ENCODE assay signal across 12 cellular contexts in the genomic region with DNA sequence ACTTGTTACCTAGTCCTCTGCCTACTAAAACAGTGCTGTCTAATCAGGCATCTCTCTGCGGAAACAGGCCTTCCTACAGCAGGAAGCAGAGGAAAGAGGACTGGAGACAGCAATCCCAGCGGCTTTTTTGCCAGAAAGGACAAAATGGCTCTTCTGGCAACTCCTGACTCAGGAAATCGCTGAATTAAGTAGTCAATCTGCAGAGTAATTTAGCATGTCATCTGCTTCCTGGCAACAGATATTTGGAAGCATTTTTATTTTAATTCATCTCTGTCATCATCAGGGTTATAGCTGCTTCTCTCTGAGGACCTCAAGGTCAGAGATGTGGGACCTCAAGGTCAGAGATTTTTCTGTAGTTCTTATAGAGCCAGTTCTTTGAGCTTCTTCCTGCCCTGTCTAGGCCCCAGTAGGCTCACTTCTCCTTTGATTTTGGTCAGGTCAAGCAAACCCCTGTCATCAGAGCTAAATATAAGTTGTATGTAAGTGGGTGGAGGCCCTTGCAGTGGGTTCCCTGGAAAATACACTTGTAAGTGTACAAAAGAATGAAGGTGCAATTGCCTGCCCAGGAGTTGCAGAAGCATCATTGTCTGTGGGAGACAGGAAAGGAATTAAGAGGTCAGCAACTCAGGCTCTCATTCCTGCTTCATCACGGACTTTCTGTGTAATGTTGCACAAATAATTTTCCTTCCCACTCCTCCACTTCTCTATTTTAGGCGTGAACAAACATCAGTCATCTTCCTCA.
A peak's percentile ranks its signal among the peaks of the same experiment; 100 is the strongest.
DNase-seq lines count a peak whose midpoint lies in the region; ATAC-seq, FAIRE-seq and TF ChIP-seq lines count a peak whose summit lies in the region.
"Had no signal": no experiment of that assay in that cellular context is flagged by ENCODE, and none has a peak within 500 bp of the region (broad histone marks: within the 10 kb centered on the region; RNA-seq: fewer than 3 reads in every experiment).

No MANE protein-coding gene starts in this region.

- intact Hi-C loops in HepG2 (cut with micrococcal nuclease; ENCODE audit: unreplicated experiment) (no loop called here), aorta (cut with DNase I) (no loop called here)

- H3K4me1 Mint-ChIP-seq in T-helper 2 cell treated with Interferon-gamma antibody and Interleukin-4, amounts not matched to agents 5 μg/mL and 100 μg/mL, for 36 hours (ENCODE audit: low read depth), result no peaks in the 10 kb centered on the region
- H3K4me1 Mint-ChIP-seq in natural killer cell treated with Interleukin-12 subunit alpha and Interleukin-12 subunit beta and Interleukin-15 and Interleukin-18, amount 100 ng/mL, for 72 hours (ENCODE audit: low read depth in 2 of 2), result no peaks in the 10 kb centered on the region
- H3K4me1 Mint-ChIP-seq: activated naive CD8-positive, alpha-beta T cell treated with anti-CD3 and anti-CD28 coated beads, Interleukin-2, amount 10 ng/mL, durations not matched to agents 7 days and 5 days had no signal

- no peaks in the 10 kb centered on the region; the same call in 1 of the 2 replicates for H4K20me1 ChIP-seq in HepG2 (ENCODE audit: insufficient read depth, low read length)

- TF ChIP-seq EP300 in HepG2 (IDR thresholded peaks at IDR 0.05; ENCODE audit: low read depth in 2 of 2, low read length in 2 of 2) (no peak), HepG2 (CRISPR knock-in tag; IDR thresholded peaks at IDR 0.05; ENCODE audit: borderline replicate concordance) (no peak)

- H3K36me3 ChIP-seq in liver (ENCODE audit: control insufficient read depth in 4 of 4, insufficient read depth in 3 of 4, low read depth in 1 of 4, low read length in 3 of 4) (no peaks in the 10 kb centered on the region), HepG2 (replicated peaks in 1 of 2; ENCODE audit: control insufficient read depth in 1 of 2, insufficient read depth in 2 of 2, low read length in 2 of 2) (no peaks in the 10 kb centered on the region), neutrophil (no peaks in the 10 kb centered on the region), aorta (ENCODE audit: control insufficient read depth in 1 of 2, insufficient read depth in 2 of 2, low read length in 1 of 2) (no peaks in the 10 kb centered on the region)

- TF ChIP-seq RAD21 in liver (IDR thresholded peaks at IDR 0.05) (peak in 1 of 2 donors; percentile 35), HepG2 (CRISPR knock-in tag; IDR thresholded peaks at IDR 0.05) (no peak)

- H3K4me3 ChIP-seq in liver (ENCODE audit: low read depth in 1 of 3, low read length in 3 of 3) (no peak overlapping the region), HepG2 (replicated peaks in 1 of 3; ENCODE audit: insufficient read depth in 1 of 3, low read depth in 2 of 3, low read length in 3 of 3) (no peak overlapping the region), fibroblast of pulmonary artery (replicated peaks; ENCODE audit: low read depth, low read length) (no peak overlapping the region), neutrophil (ENCODE audit: low read depth in 1 of 2, low read length in 1 of 2) (peak overlapping the region in 1 of 2 experiments; percentile 13), aorta (ENCODE audit: low read length in 2 of 2) (no peak overlapping the region)

- ATAC-seq in HepG2 (no peak), aorta (ENCODE audit: low FRiP score) (peak; percentile 63), HG03108 (IDR thresholded peaks at IDR 0.05; ENCODE audit: unreplicated experiment) (no peak)
- no peak for ATAC-seq in natural killer cell treated with Interleukin-12 subunit alpha and Interleukin-12 subunit beta and Interleukin-15 and Interleukin-18, amount 100 ng/mL, for 72 hours

- WGBS in liver, result 65% methylated on average over 5 of the region's 5 CpGs
- 28% methylated on average over 5 of the region's 5 CpGs for WGBS in HepG2 (ENCODE audit: low lambda C conversion rate)
- 24 to 28% methylated on average over 5 of the region's 5 CpGs for WGBS in aorta, 2 donors

- no peak overlapping the region for H2AFZ ChIP-seq in HepG2 (ENCODE audit: low read length)

- in situ Hi-C loops in HepG2 (cut with HindIII; ENCODE audit: extremely low pct_ligation_motif_present, low pct_unique_long_range_greater_than_20kb), result no loop called here

- H3K27ac ChIP-seq in liver (ENCODE audit: low read depth in 1 of 2, low read length in 2 of 2) (peak overlapping the region; percentile 19 to 31), HepG2 (ENCODE audit: extremely low read length, insufficient read depth, low read length) (no peak overlapping the region), neutrophil (peak overlapping the region; percentile 84), aorta (ENCODE audit: low read depth in 1 of 2, low read length in 2 of 2) (no peak overlapping the region)

- DNase-seq in HepG2 (ENCODE audit: low spot score) (no peak), fibroblast of pulmonary artery (ENCODE audit: low read depth) (peak; percentile 44), aorta (no peak)
- DNase-seq in T-helper 2 cell treated with Interferon-gamma antibody and Interleukin-4, amounts not matched to agents 5 μg/mL and 100 μg/mL, for 36 hours (ENCODE audit: low spot score), result no peak
- DNase-seq in natural killer cell treated with Interleukin-12 subunit alpha and Interleukin-12 subunit beta and Interleukin-15 and Interleukin-18, amount 100 ng/mL, for 72 hours (ENCODE audit: low spot score), result no peak
- DNase-seq: ACHN; activated CD4-positive, alpha-beta T cell treated with anti-CD3 and anti-CD28 coated beads, Interleukin-2, amount 50 U/mL, for 1 hour; activated naive CD8-positive, alpha-beta T cell treated with anti-CD3 and anti-CD28 coated beads, Interleukin-2, amount 10 ng/mL, durations not matched to agents 7 days and 5 days; NCI-H2029 had no signal

- no TSS peak for BruUV-seq in HepG2 (replicated peaks; lab: Mats Ljungman, UMichigan)

- TF ChIP-seq CTCF in liver (IDR thresholded peaks at IDR 0.05; ENCODE audit: low read depth, low read length, missing input control), result no peak
- no peak for TF ChIP-seq CTCF in HepG2 (CRISPR knock-in tag; IDR thresholded peaks at IDR 0.05)
- no peak for TF ChIP-seq CTCF in fibroblast of pulmonary artery (IDR thresholded peaks at IDR 0.05; ENCODE audit: low read length, missing control alignments)
- no peak for TF ChIP-seq CTCF in neutrophil (IDR thresholded peaks at IDR 0.05)

- H3K4me1 ChIP-seq in liver (ENCODE audit: control insufficient read depth in 4 of 4, insufficient read depth in 4 of 4, low read length in 3 of 4) (no peaks in the 10 kb centered on the region), HepG2 (ENCODE audit: insufficient read depth, low read length) (no peaks in the 10 kb centered on the region), neutrophil (ENCODE audit: control insufficient read depth in 1 of 2, insufficient read depth in 1 of 2, low read depth in 1 of 2, low read length in 1 of 2) (peaks cover 45 to 51% of the 10 kb centered on the region in 2 experiments), aorta (ENCODE audit: control insufficient read depth in 1 of 2, insufficient read depth in 2 of 2, low read length in 2 of 2) (peaks cover 1 to 6% of the 10 kb centered on the region in 2 donors)

- POLR2A ChIA-PET in HepG2 (lab: Yijun Ruan, JAX), result no interaction called here

- no peaks in the 10 kb centered on the region for H3K36me3 Mint-ChIP-seq in T-helper 2 cell treated with Interferon-gamma antibody and Interleukin-4, amounts not matched to agents 5 μg/mL and 100 μg/mL, for 36 hours (ENCODE audit: low read depth)
- H3K36me3 Mint-ChIP-seq in natural killer cell treated with Interleukin-12 subunit alpha and Interleukin-12 subunit beta and Interleukin-15 and Interleukin-18, amount 100 ng/mL, for 72 hours, result no peaks in the 10 kb centered on the region
- H3K36me3 Mint-ChIP-seq: activated naive CD8-positive, alpha-beta T cell treated with anti-CD3 and anti-CD28 coated beads, Interleukin-2, amount 10 ng/mL, durations not matched to agents 7 days and 5 days had no signal

- TF ChIP-seq POLR2A in HepG2 (IDR thresholded peaks at IDR 0.05; ENCODE audit: insufficient read depth in 1 of 2, low read depth in 2 of 2, low read length in 2 of 2), result no peak

- no peaks in the 10 kb centered on the region for H3K9me3 Mint-ChIP-seq in T-helper 2 cell treated with Interferon-gamma antibody and Interleukin-4, amounts not matched to agents 5 μg/mL and 100 μg/mL, for 36 hours
- H3K9me3 Mint-ChIP-seq in natural killer cell treated with Interleukin-12 subunit alpha and Interleukin-12 subunit beta and Interleukin-15 and Interleukin-18, amount 100 ng/mL, for 72 hours, result no peaks in the 10 kb centered on the region
- H3K9me3 Mint-ChIP-seq: activated naive CD8-positive, alpha-beta T cell treated with anti-CD3 and anti-CD28 coated beads, Interleukin-2, amount 10 ng/mL, durations not matched to agents 7 days and 5 days had no signal

- peaks cover 7% of the 10 kb centered on the region for H3K27me3 Mint-ChIP-seq in T-helper 2 cell treated with Interferon-gamma antibody and Interleukin-4, amounts not matched to agents 5 μg/mL and 100 μg/mL, for 36 hours (ENCODE audit: low read depth)
- peaks cover 4 to 16% of the 10 kb centered on the region in 2 donors for H3K27me3 Mint-ChIP-seq in natural killer cell treated with Interleukin-12 subunit alpha and Interleukin-12 subunit beta and Interleukin-15 and Interleukin-18, amount 100 ng/mL, for 72 hours

- H3K79me2 ChIP-seq in HepG2 (ENCODE audit: insufficient read depth, low read length), result no peaks in the 10 kb centered on the region

- H3K4me2 ChIP-seq in HepG2 (ENCODE audit: low read depth, low read length), result no peak overlapping the region

- CTCF ChIA-PET in HepG2 (lab: Yijun Ruan, JAX; ENCODE audit: low intra/inter-chr PET ratio, low total read pairs), result no interaction called here

- FAIRE-seq in HepG2 (lab: Jason Lieb, UNC), result no peak

- H3K27ac Mint-ChIP-seq in T-helper 2 cell treated with Interferon-gamma antibody and Interleukin-4, amounts not matched to agents 5 μg/mL and 100 μg/mL, for 36 hours, result no peak overlapping the region
- H3K27ac Mint-ChIP-seq in natural killer cell treated with Interleukin-12 subunit alpha and Interleukin-12 subunit beta and Interleukin-15 and Interleukin-18, amount 100 ng/mL, for 72 hours, result no peak overlapping the region
- H3K27ac Mint-ChIP-seq: activated naive CD8-positive, alpha-beta T cell treated with anti-CD3 and anti-CD28 coated beads, Interleukin-2, amount 10 ng/mL, durations not matched to agents 7 days and 5 days had no signal

- no peaks in the 10 kb centered on the region for H3K9me3 ChIP-seq in liver (ENCODE audit: control insufficient read depth in 4 of 4, low read length in 3 of 4)
- no peaks in the 10 kb centered on the region for H3K9me3 ChIP-seq in HepG2 (ENCODE audit: low read length)
- no peaks in the 10 kb centered on the region for H3K9me3 ChIP-seq in neutrophil
- H3K9me3 ChIP-seq in aorta (ENCODE audit: control insufficient read depth, low read length), result no peaks in the 10 kb centered on the region

- H3K4me3 Mint-ChIP-seq in T-helper 2 cell treated with Interferon-gamma antibody and Interleukin-4, amounts not matched to agents 5 μg/mL and 100 μg/mL, for 36 hours, result no peak overlapping the region
- no peak overlapping the region for H3K4me3 Mint-ChIP-seq in natural killer cell treated with Interleukin-12 subunit alpha and Interleukin-12 subunit beta and Interleukin-15 and Interleukin-18, amount 100 ng/mL, for 72 hours
- H3K4me3 Mint-ChIP-seq: activated naive CD8-positive, alpha-beta T cell treated with anti-CD3 and anti-CD28 coated beads, Interleukin-2, amount 10 ng/mL, durations not matched to agents 7 days and 5 days had no signal

- no peak overlapping the region for H3K9ac ChIP-seq in liver (ENCODE audit: low read depth in 1 of 2, low read length in 2 of 2)
- no peak overlapping the region for H3K9ac ChIP-seq in HepG2 (ENCODE audit: insufficient read depth, low read depth, low read length)

- H3K27me3 ChIP-seq in liver (ENCODE audit: control insufficient read depth in 4 of 4, insufficient read depth in 4 of 4, low read length in 3 of 4), result no peaks in the 10 kb centered on the region
- no peaks in the 10 kb centered on the region for H3K27me3 ChIP-seq in HepG2 (ENCODE audit: control insufficient read depth in 1 of 2, insufficient read depth in 2 of 2, low read length in 2 of 2)
- no peaks in the 10 kb centered on the region for H3K27me3 ChIP-seq in neutrophil
- no peaks in the 10 kb centered on the region for H3K27me3 ChIP-seq in aorta (ENCODE audit: control insufficient read depth in 1 of 2, insufficient read depth in 2 of 2, low read length in 1 of 2)

Comparison
In these comparisons a context has a peak if more than half of its experiments do, and no peak if none do; other contexts are left out.
1. H3K27ac ChIP-seq: peak in liver (2 of 2) and neutrophil (single experiment); none in HepG2 (single experiment) and aorta (0 of 2).